In the genomic region with DNA sequence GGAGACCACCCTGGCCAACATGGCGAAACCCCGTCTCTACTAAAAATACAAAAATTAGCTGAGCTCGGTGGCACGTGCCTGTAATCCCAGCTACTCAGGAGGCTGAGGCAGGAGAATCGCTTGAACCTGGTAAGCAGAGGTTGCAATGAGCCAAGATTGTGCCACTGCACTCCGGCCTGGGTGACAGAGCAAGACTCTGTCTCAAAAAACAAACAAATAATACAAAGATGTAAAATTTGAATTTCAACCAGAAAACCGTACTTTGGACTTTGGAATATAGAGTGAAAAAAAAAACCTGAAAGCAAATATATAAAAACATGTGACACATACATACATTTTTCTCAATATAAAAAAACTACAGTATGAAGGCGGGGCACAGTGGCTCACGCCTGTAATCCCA, we compare ENCODE assay signal across 3 cellular contexts. TPM values are rescaled to one million over a fixed set of nuclear protein-coding genes. Genes with fewer than 3 reads are reported as not detected.
"Had no signal": no experiment of that assay in that cellular context is flagged by ENCODE, and none has a peak within 500 bp of the region (broad histone marks: within the 10 kb centered on the region; RNA-seq: fewer than 3 reads in every experiment).

No MANE protein-coding gene starts in this region.

RNA-seq across cellular contexts. Expression of a gene that starts 20.3 kb away (rescaled TPM):
- total RNA-seq: HT-29, HT1080 had no signal
- polyA plus RNA-seq: IgD-negative memory B cell had no signal

RNA-seq across cellular contexts. Expression of a gene that starts 34.9 kb away (rescaled TPM):
- total RNA-seq: HT-29 had no signal
- polyA plus RNA-seq: IgD-negative memory B cell had no signal
